In genomic region chr9:124567362-124567761, GRCh38 we compare ENCODE assay signal across 15 cellular contexts.
A peak's percentile ranks its signal among the peaks of the same experiment; 100 is the strongest.
DNase-seq lines count a peak whose midpoint lies in the region; ATAC-seq and TF ChIP-seq lines count a peak whose summit lies in the region.
"Had no signal": no experiment of that assay in that cellular context is flagged by ENCODE, and none has a peak within 500 bp of the region (broad histone marks: within the 10 kb centered on the region; RNA-seq: fewer than 3 reads in every experiment).

No MANE protein-coding gene starts in this region.

- H3K4me1 ChIP-seq in GM23338 (ENCODE audit: insufficient read depth) (peaks cover 40% of the 10 kb centered on the region), mucosa of descending colon (ENCODE audit: low read depth) (no peaks in the 10 kb centered on the region)
- H3K4me1 ChIP-seq: BLaER1 treated with 17β-estradiol and CSF1 and Interleukin-3, amounts not matched to agents 10 nM and 100 nM had no signal

- H3K4me3 ChIP-seq in GM23338 (no peak overlapping the region), mucosa of descending colon (no peak overlapping the region)
- H3K4me3 ChIP-seq: BLaER1 treated with 17β-estradiol and CSF1 and Interleukin-3, amounts not matched to agents 10 nM and 100 nM; GM23248 had no signal

- H3K27me3 ChIP-seq in GM23338 (ENCODE audit: insufficient read depth) = no peaks in the 10 kb centered on the region
- H3K27me3 ChIP-seq: BLaER1 treated with 17β-estradiol and CSF1 and Interleukin-3, amounts not matched to agents 10 nM and 100 nM had no signal

- H3K4me3 Mint-ChIP-seq in GM23338 (no peak overlapping the region), WTC11 (no peak overlapping the region)
- H3K4me3 Mint-ChIP-seq: B cell; CD8-positive, alpha-beta T cell; IgD-negative memory B cell had no signal

- intact Hi-C loops in mucosa of descending colon (cut with DNase I, micrococcal nuclease) = no loop called here

- POLR2A ChIA-PET in WTC11 (lab: Charles Lee) = no interaction called here

- H3K27me3 Mint-ChIP-seq in GM23338 (ENCODE audit: insufficient read depth, low read depth, poor library complexity) = peaks cover 10% of the 10 kb centered on the region
- H3K27me3 Mint-ChIP-seq in WTC11 (ENCODE audit: low read depth) = no peaks in the 10 kb centered on the region
- H3K27me3 Mint-ChIP-seq: B cell had no signal

- no peaks in the 10 kb centered on the region for H3K9me3 ChIP-seq in mucosa of descending colon
- H3K9me3 ChIP-seq: BLaER1 treated with 17β-estradiol and CSF1 and Interleukin-3, amounts not matched to agents 10 nM and 100 nM had no signal

- peak overlapping the region; percentile 75; the same call in 1 of the 2 replicates for H3K27ac Mint-ChIP-seq in GM23338
- peak overlapping the region; percentile 23 for H3K27ac Mint-ChIP-seq in WTC11
- H3K27ac Mint-ChIP-seq: B cell; CD8-positive, alpha-beta T cell; IgD-negative memory B cell had no signal

- H3K4me2 ChIP-seq in GM23338 = no peak overlapping the region
- H3K4me2 ChIP-seq: BLaER1 treated with 17β-estradiol and CSF1 and Interleukin-3, amounts not matched to agents 10 nM and 100 nM had no signal

- peak; percentile 10 for DNase-seq in COLO668 (lab: John Stamatoyannopoulos, UW; ENCODE audit: unreplicated experiment)
- DNase-seq in GM23338 (ENCODE audit: low spot score) = no peak
- no peak for DNase-seq in WTC11 (ENCODE audit: low spot score)
- no peak for DNase-seq in mucosa of descending colon
- DNase-seq in cerebellar cortex (ENCODE audit: low spot score) = no peak
- DNase-seq in mesenteric fat pad (ENCODE audit: low spot score) = no peak
- DNase-seq in hippocampal formation (lab: John Stamatoyannopoulos, UW) = no peak
- DNase-seq in SIG-M5 treated with dmso at 0.1 percent for 504 hours (lab: John Stamatoyannopoulos, UW; ENCODE audit: unreplicated experiment) = no peak
- DNase-seq: CD8-positive, alpha-beta T cell; COR-L47; GM23248 had no signal

- peaks cover 51% of the 10 kb centered on the region for H3K4me1 Mint-ChIP-seq in GM23338
- H3K4me1 Mint-ChIP-seq in WTC11 = peaks cover 51% of the 10 kb centered on the region
- H3K4me1 Mint-ChIP-seq: B cell, IgD-negative memory B cell had no signal

- H3K9me3 Mint-ChIP-seq in GM23338 (no peaks in the 10 kb centered on the region), WTC11 (no peaks in the 10 kb centered on the region)
- H3K9me3 Mint-ChIP-seq: CD8-positive, alpha-beta T cell; IgD-negative memory B cell had no signal

- H2AFZ ChIP-seq in GM23338 = no peak overlapping the region
- H2AFZ ChIP-seq: GM23248 had no signal

- H3K27ac ChIP-seq in GM23338 (ENCODE audit: low read depth) = 0 out of 2 replicates have a peak overlapping the region, but pooled peaks have one; percentile 48
- H3K27ac ChIP-seq: BLaER1 treated with 17β-estradiol and CSF1 and Interleukin-3, amounts not matched to agents 10 nM and 100 nM; GM23248 had no signal

- ATAC-seq in GM23338 = no peak
- no peak for ATAC-seq in WTC11
- peak; percentile 45 for ATAC-seq in mucosa of descending colon
- ATAC-seq: CD8-positive, alpha-beta T cell; HCT116 had no signal

- no peaks in the 10 kb centered on the region for H3K9me2 ChIP-seq in GM23338 (ENCODE audit: insufficient read depth)

- H3K79me2 ChIP-seq in GM23338 (replicated peaks; ENCODE audit: insufficient read depth) = peaks cover 25% of the 10 kb centered on the region

- no peaks in the 10 kb centered on the region for H4K20me1 ChIP-seq in GM23338 (replicated peaks; ENCODE audit: insufficient read depth)
- H4K20me1 ChIP-seq: BLaER1 treated with 17β-estradiol and CSF1 and Interleukin-3, amounts not matched to agents 10 nM and 100 nM had no signal

- TF ChIP-seq CTCF in GM23338 (conservative IDR thresholded peaks at IDR 0.05; ENCODE audit: low read depth in 2 of 2) = no peak
- no peak for TF ChIP-seq CTCF in WTC11 (IDR thresholded peaks at IDR 0.05)
- TF ChIP-seq CTCF in mucosa of descending colon (IDR thresholded peaks at IDR 0.05) = no peak

- CTCF ChIA-PET in WTC11 (lab: Charles Lee) = interaction anchor here (0.7 to 2.5 kb wide), 4 partner anchors 16 to 749 kb away, joined by 4 to 11 read pairs (median 6); no protein-coding TSS in a partner anchor

- H3K36me3 Mint-ChIP-seq in GM23338 (ENCODE audit: low read depth) (peaks cover 6% of the 10 kb centered on the region; the same call in 2 of the 3 replicates), WTC11 (no peaks in the 10 kb centered on the region)
- H3K36me3 Mint-ChIP-seq: CD8-positive, alpha-beta T cell; IgD-negative memory B cell had no signal

- no peaks in the 10 kb centered on the region for H3F3A ChIP-seq in GM23338 (replicated peaks; ENCODE audit: low read depth)

- no peaks in the 10 kb centered on the region for H3K36me3 ChIP-seq in GM23338 (ENCODE audit: insufficient read depth)
- no peaks in the 10 kb centered on the region for H3K36me3 ChIP-seq in mucosa of descending colon (ENCODE audit: low read depth)
- H3K36me3 ChIP-seq: BLaER1 treated with 17β-estradiol and CSF1 and Interleukin-3, amounts not matched to agents 10 nM and 100 nM had no signal

TF ChIP-seq in GM23338, 12 proteins besides CTCF, POLR2A, EP300 and RAD21:
- TF ChIP-seq STAT1 (IDR thresholded peaks at IDR 0.05; ENCODE audit: unreplicated experiment) (no peak), ETS1 (IDR thresholded peaks at IDR 0.05) (no peak), REST (IDR thresholded peaks at IDR 0.05; ENCODE audit: unreplicated experiment) (no peak)

TF ChIP-seq in WTC11, 78 proteins besides CTCF, POLR2A, EP300 and RAD21:
- TF ChIP-seq ZNF219 (CRISPR knock-in tag; IDR thresholded peaks at IDR 0.05; ENCODE audit: borderline replicate concordance) = no peak
- TF ChIP-seq E2F5 (CRISPR knock-in tag; IDR thresholded peaks at IDR 0.05) = no peak
